ENCODE assay signal across 32 cellular contexts in genomic region chr5:118598311-118598710, GRCh38.
"Had no signal": no experiment of that assay in that cellular context is flagged by ENCODE, and none has a peak within 500 bp of the region (broad histone marks: within the 10 kb centered on the region; RNA-seq: fewer than 3 reads in every experiment).

No MANE protein-coding gene starts in this region.

- H3K4me1 ChIP-seq: adrenal gland, body of pancreas had no signal

- H3K4me1 Mint-ChIP-seq: activated B cell treated with CpG ODN at 0.5 μM for 24 hours had no signal

- H3K4me3 ChIP-seq: adrenal gland, body of pancreas, PC-9 had no signal

- H3K27ac Mint-ChIP-seq: activated B cell treated with CpG ODN at 0.5 μM for 24 hours; activated CD4-positive, alpha-beta memory T cell treated with anti-CD3 and anti-CD28 coated beads for 36 hours; activated naive CD4-positive, alpha-beta T cell treated with anti-CD3 and anti-CD28 coated beads for 36 hours; activated naive CD4-positive, alpha-beta T cell treated with anti-CD3 and anti-CD28 coated beads, Interleukin-2, amount 50 U/mL, for 72 hours; activated T-helper 1 cell treated with anti-CD3 and anti-CD28 coated beads, Interleukin-12 subunit alpha, Interleukin-12 subunit beta, Interleukin-2, Interleukin-4 antibody, amounts not matched to agents 30 ng/mL and 10 ng/mL and 1 ng/mL, durations not matched to agents 14 hours and 24 hours and 36 hours had no signal

- H3K36me3 Mint-ChIP-seq: activated CD4-positive, alpha-beta memory T cell treated with anti-CD3 and anti-CD28 coated beads for 36 hours; activated naive CD4-positive, alpha-beta T cell treated with anti-CD3 and anti-CD28 coated beads, Interleukin-2, amount 50 U/mL, for 72 hours had no signal

- DNase-seq: activated B cell treated with CpG ODN at 0.5 μM for 24 hours; activated CD4-positive, alpha-beta memory T cell treated with anti-CD3 and anti-CD28 coated beads for 36 hours; activated CD4-positive, alpha-beta T cell treated with anti-CD3 and anti-CD28 coated beads for 4 hours; activated CD4-positive, alpha-beta T cell treated with anti-CD3 and anti-CD28 coated beads, Interleukin-2, amount 50 U/mL, for 1 hour; activated CD4-positive, CD25-positive, alpha-beta regulatory T cell treated with anti-CD3 and anti-CD28 coated beads, Interleukin-2, amount 50 U/mL, for 72 hours; activated CD8-positive, alpha-beta memory T cell treated with anti-CD3 and anti-CD28 coated beads, Interleukin-2, amount 50 U/mL, for 4 hours; activated gamma-delta T cell treated with Interleukin-2 at 50 U/mL for 16 hours; activated naive CD4-positive, alpha-beta T cell treated with anti-CD3 and anti-CD28 coated beads for 36 hours; activated T-cell treated with anti-CD3 and anti-CD28 coated beads for 4 hours; activated T-cell treated with anti-CD3 and anti-CD28 coated beads, Interleukin-2, amount 50 U/mL, for 4 hours; adrenal gland; body of pancreas; caudate nucleus; KG1; MM.1S; MV-4-11; NCI-H1092; NCI-H2029 treated with DMSO at 0.1 percent for 48 hours; NCI-H2107; NCI-H526; NCI-H774; PC-9; SIG-M5; SW 1271; T-helper 1 cell; T-helper 2 cell; T-helper 9 cell had no signal

- H3K36me3 ChIP-seq: adrenal gland had no signal

- H3K4me3 Mint-ChIP-seq: activated B cell treated with CpG ODN at 0.5 μM for 24 hours; activated CD4-positive, alpha-beta memory T cell treated with anti-CD3 and anti-CD28 coated beads for 36 hours; activated naive CD4-positive, alpha-beta T cell treated with anti-CD3 and anti-CD28 coated beads for 36 hours; activated T-cell treated with anti-CD3 and anti-CD28 coated beads, Interleukin-2, amount 50 U/mL, for 4 hours; activated T-helper 1 cell treated with anti-CD3 and anti-CD28 coated beads, Interleukin-12 subunit alpha, Interleukin-12 subunit beta, Interleukin-2, Interleukin-4 antibody, amounts not matched to agents 30 ng/mL and 10 ng/mL and 1 ng/mL, durations not matched to agents 14 hours and 24 hours and 36 hours had no signal

- H3K4me2 ChIP-seq: PC-9 had no signal

- H3K27me3 Mint-ChIP-seq: activated B cell treated with CpG ODN at 0.5 μM for 24 hours; activated CD4-positive, alpha-beta memory T cell treated with anti-CD3 and anti-CD28 coated beads for 36 hours had no signal

- H2AFZ ChIP-seq: PC-9 had no signal

- H3K27ac ChIP-seq: adrenal gland, body of pancreas, PC-9, RWPE1, VCaP had no signal

- H3K9me3 Mint-ChIP-seq: activated B cell treated with CpG ODN at 0.5 μM for 24 hours; activated CD4-positive, alpha-beta memory T cell treated with anti-CD3 and anti-CD28 coated beads for 36 hours; activated naive CD4-positive, alpha-beta T cell treated with anti-CD3 and anti-CD28 coated beads for 36 hours; activated naive CD4-positive, alpha-beta T cell treated with anti-CD3 and anti-CD28 coated beads, Interleukin-2, amount 50 U/mL, for 72 hours; activated T-cell treated with anti-CD3 and anti-CD28 coated beads, Interleukin-2, amount 50 U/mL, for 4 hours; activated T-helper 1 cell treated with anti-CD3 and anti-CD28 coated beads, Interleukin-12 subunit alpha, Interleukin-12 subunit beta, Interleukin-2, Interleukin-4 antibody, amounts not matched to agents 30 ng/mL and 10 ng/mL and 1 ng/mL, durations not matched to agents 14 hours and 24 hours and 36 hours had no signal

- ATAC-seq: activated naive CD4-positive, alpha-beta T cell treated with anti-CD3 and anti-CD28 coated beads, Interleukin-2, amount 50 U/mL, for 72 hours; activated T-cell treated with anti-CD3 and anti-CD28 coated beads, Interleukin-2, amount 50 U/mL, for 4 hours; body of pancreas; Right ventricle myocardium inferior had no signal

- H3K9me3 ChIP-seq: adrenal gland, body of pancreas had no signal

- H3K27me3 ChIP-seq: adrenal gland, body of pancreas had no signal
